ENCODE assay signal across 17 cellular contexts in the genomic region with DNA sequence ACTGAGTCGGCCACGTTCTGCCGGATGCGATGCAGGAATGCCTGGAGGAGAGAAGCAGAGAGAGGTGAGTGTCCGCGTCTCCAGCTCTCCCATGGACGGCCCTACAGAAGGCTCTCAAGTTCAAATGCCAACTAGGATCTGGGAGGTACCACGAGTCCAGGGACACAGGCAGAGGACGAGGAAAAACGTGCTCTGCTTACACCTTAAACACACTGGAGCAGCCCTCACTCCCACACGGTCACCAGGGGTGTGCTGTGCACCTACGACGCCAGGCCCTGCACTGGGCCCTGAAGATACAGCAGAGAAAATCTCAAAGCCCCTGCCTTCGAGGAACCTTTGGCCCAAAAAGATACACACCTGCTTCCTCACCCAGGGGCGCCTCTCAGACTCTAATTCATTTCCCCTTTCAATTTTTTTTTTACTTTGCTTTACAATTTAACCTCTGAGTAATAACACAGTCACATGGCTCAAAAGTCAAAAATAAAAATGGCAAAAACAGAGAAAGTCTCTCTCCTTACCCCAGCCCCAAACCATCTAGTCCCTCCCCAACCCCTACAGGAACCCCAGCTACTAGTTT.
DNase-seq lines count a peak whose midpoint lies in the region; ATAC-seq and TF ChIP-seq lines count a peak whose summit lies in the region.
"Had no signal": no experiment of that assay in that cellular context is flagged by ENCODE, and none has a peak within 500 bp of the region (broad histone marks: within the 10 kb centered on the region; RNA-seq: fewer than 3 reads in every experiment).

No MANE protein-coding gene starts in this region.

- H3K36me3 Mint-ChIP-seq in CD8-positive, alpha-beta T cell, result peaks cover 47% of the 10 kb centered on the region
- H3K36me3 Mint-ChIP-seq in activated naive CD8-positive, alpha-beta T cell, result peaks cover 5% of the 10 kb centered on the region
- H3K36me3 Mint-ChIP-seq in memory B cell (peaks cover 22% of the 10 kb centered on the region), chondrocyte (ENCODE audit: low read depth) (peaks cover 4% of the 10 kb centered on the region)

- CTCF ChIA-PET in CD8-positive, alpha-beta T cell (lab: Charles Lee), result interaction anchor here (1.9 kb wide), 1 partner anchor 157 kb away, joined by 6 read pairs; no protein-coding TSS in a partner anchor
- CTCF ChIA-PET in HEK293 (lab: Yijun Ruan, JAX), result interaction anchor here (0.7 kb wide), 1 partner anchor 17 kb away, joined by 3 read pairs; no protein-coding TSS in a partner anchor

- H3K4me3 Mint-ChIP-seq in CD8-positive, alpha-beta T cell, result no peak overlapping the region
- H3K4me3 Mint-ChIP-seq in activated naive CD8-positive, alpha-beta T cell, result no peak overlapping the region
- H3K4me3 Mint-ChIP-seq in memory B cell (peak overlapping the region; percentile 55), chondrocyte (ENCODE audit: unreplicated experiment) (no peak overlapping the region)

- in situ Hi-C loops in KBM-7 (cut with MboI; ENCODE audit: low pct_unique_long_range_greater_than_20kb, low sequenced_read_pairs), result no loop called here

- no peaks in the 10 kb centered on the region for H3K9me3 Mint-ChIP-seq in CD8-positive, alpha-beta T cell
- no peaks in the 10 kb centered on the region for H3K9me3 Mint-ChIP-seq in activated naive CD8-positive, alpha-beta T cell (ENCODE audit: low read depth)
- H3K9me3 Mint-ChIP-seq in memory B cell (no peaks in the 10 kb centered on the region), chondrocyte (ENCODE audit: low read depth) (no peaks in the 10 kb centered on the region)

- no peaks in the 10 kb centered on the region for H3K9me3 ChIP-seq in CD8-positive, alpha-beta T cell (ENCODE audit: low read length)
- H3K9me3 ChIP-seq in HEK293 (ENCODE audit: control insufficient read depth, insufficient read depth, low read depth, low read length), result no peaks in the 10 kb centered on the region
- H3K9me3 ChIP-seq: left lung, thyroid gland had no signal

- H3K27ac Mint-ChIP-seq in CD8-positive, alpha-beta T cell, result peak overlapping the region; percentile 77
- peak overlapping the region; percentile 89 for H3K27ac Mint-ChIP-seq in activated naive CD8-positive, alpha-beta T cell
- H3K27ac Mint-ChIP-seq in memory B cell, result peak overlapping the region; percentile 88
- H3K27ac Mint-ChIP-seq in chondrocyte (ENCODE audit: unreplicated experiment), result no peak overlapping the region

- no peak overlapping the region for H3K27ac ChIP-seq in CD8-positive, alpha-beta T cell (ENCODE audit: low read depth, low read length)
- H3K27ac ChIP-seq in HEK293 (ENCODE audit: extremely low read depth, low read depth, low read length), result no peak overlapping the region
- H3K27ac ChIP-seq: brain microvascular endothelial cell, RWPE1, thyroid gland had no signal

- H3K4me3 ChIP-seq in CD8-positive, alpha-beta T cell (ENCODE audit: low read depth, low read length), result no peak overlapping the region
- no peak overlapping the region for H3K4me3 ChIP-seq in HEK293 (ENCODE audit: low read depth, low read length)
- H3K4me3 ChIP-seq: left lung, thyroid gland had no signal

- POLR2A ChIA-PET in CD8-positive, alpha-beta T cell (lab: Charles Lee), result interaction anchor here (0.7 kb wide), 1 partner anchor 181 kb away, joined by 3 read pairs; no protein-coding TSS in a partner anchor
- POLR2A ChIA-PET in HEK293 (lab: Yijun Ruan, JAX), result no interaction called here

- intact Hi-C loops in CD8-positive, alpha-beta T cell (cut with DNase I, micrococcal nuclease), result no loop called here

- ATAC-seq in CD8-positive, alpha-beta T cell, result no peak
- ATAC-seq in memory B cell (ENCODE audit: low read depth) (peak; percentile 57), HG02884 (IDR thresholded peaks at IDR 0.05; ENCODE audit: unreplicated experiment) (no peak)
- ATAC-seq: HCT116, left lung had no signal

- no peak for DNase-seq in CD8-positive, alpha-beta T cell
- DNase-seq in memory B cell (ENCODE audit: low spot score in 2 of 2), result no peak
- no peak for DNase-seq in chondrocyte (ENCODE audit: low spot score)
- DNase-seq in KBM-7, result no peak
- DNase-seq in SHP77 treated with DMSO at 0.1 percent for 48 hours (lab: John Stamatoyannopoulos, UW), result no peak
- DNase-seq: activated T-cell treated with anti-CD3 and anti-CD28 coated beads for 4 hours, brain microvascular endothelial cell, GF-D8, left lung, NCI-H1417, small intestine, thyroid gland had no signal

- H3K27me3 Mint-ChIP-seq in CD8-positive, alpha-beta T cell (ENCODE audit: low read depth), result no peaks in the 10 kb centered on the region
- H3K27me3 Mint-ChIP-seq in activated naive CD8-positive, alpha-beta T cell, result no peaks in the 10 kb centered on the region
- H3K27me3 Mint-ChIP-seq in memory B cell (no peaks in the 10 kb centered on the region), chondrocyte (ENCODE audit: low read depth) (peaks cover 9% of the 10 kb centered on the region)

- H3K36me3 ChIP-seq in CD8-positive, alpha-beta T cell (ENCODE audit: insufficient read depth, low read length), result peaks cover 20% of the 10 kb centered on the region
- peaks cover 0 to 2% of the 10 kb centered on the region in 2 experiments; a peak in 1 of 3 replicates for H3K36me3 ChIP-seq in HEK293 (ENCODE audit: control insufficient read depth in 2 of 2, insufficient read depth in 1 of 2, low read length in 2 of 2)
- H3K36me3 ChIP-seq: thyroid gland had no signal

- no peaks in the 10 kb centered on the region for H3K27me3 ChIP-seq in CD8-positive, alpha-beta T cell (ENCODE audit: insufficient read depth, low read length)
- H3K27me3 ChIP-seq: brain microvascular endothelial cell, thyroid gland had no signal

- TF ChIP-seq CTCF in CD8-positive, alpha-beta T cell (IDR thresholded peaks at IDR 0.05), result no peak
- TF ChIP-seq CTCF in HEK293 (tag by site-specific recombination; IDR thresholded peaks at IDR 0.05) (no peak), chondrocyte (IDR thresholded peaks at IDR 0.05) (no peak)

- peaks cover 52% of the 10 kb centered on the region for H3K4me1 ChIP-seq in CD8-positive, alpha-beta T cell (ENCODE audit: insufficient read depth, low read length)
- no peaks in the 10 kb centered on the region for H3K4me1 ChIP-seq in HEK293 (ENCODE audit: control insufficient read depth, insufficient read depth, low read length)
- H3K4me1 ChIP-seq: thyroid gland had no signal

- peaks cover 60% of the 10 kb centered on the region for H3K4me1 Mint-ChIP-seq in CD8-positive, alpha-beta T cell (ENCODE audit: low read depth)
- H3K4me1 Mint-ChIP-seq in activated naive CD8-positive, alpha-beta T cell (ENCODE audit: low read depth), result peaks cover 57% of the 10 kb centered on the region
- H3K4me1 Mint-ChIP-seq in memory B cell (peaks cover 64% of the 10 kb centered on the region), chondrocyte (ENCODE audit: low read depth) (peaks cover 7% of the 10 kb centered on the region)

TF ChIP-seq in HEK293, 187 proteins besides CTCF, POLR2A, EP300 and RAD21:
- TF ChIP-seq ZNF600 (tag by site-specific recombination; IDR thresholded peaks at IDR 0.05) (0 out of 2 replicates have a peak, but pooled peaks have one; percentile 16), ZBTB49 (tag by site-specific recombination; IDR thresholded peaks at IDR 0.05; ENCODE audit: low read depth) (no peak)
